1 cellular context compared by ENCODE assay signal in the genomic region with DNA sequence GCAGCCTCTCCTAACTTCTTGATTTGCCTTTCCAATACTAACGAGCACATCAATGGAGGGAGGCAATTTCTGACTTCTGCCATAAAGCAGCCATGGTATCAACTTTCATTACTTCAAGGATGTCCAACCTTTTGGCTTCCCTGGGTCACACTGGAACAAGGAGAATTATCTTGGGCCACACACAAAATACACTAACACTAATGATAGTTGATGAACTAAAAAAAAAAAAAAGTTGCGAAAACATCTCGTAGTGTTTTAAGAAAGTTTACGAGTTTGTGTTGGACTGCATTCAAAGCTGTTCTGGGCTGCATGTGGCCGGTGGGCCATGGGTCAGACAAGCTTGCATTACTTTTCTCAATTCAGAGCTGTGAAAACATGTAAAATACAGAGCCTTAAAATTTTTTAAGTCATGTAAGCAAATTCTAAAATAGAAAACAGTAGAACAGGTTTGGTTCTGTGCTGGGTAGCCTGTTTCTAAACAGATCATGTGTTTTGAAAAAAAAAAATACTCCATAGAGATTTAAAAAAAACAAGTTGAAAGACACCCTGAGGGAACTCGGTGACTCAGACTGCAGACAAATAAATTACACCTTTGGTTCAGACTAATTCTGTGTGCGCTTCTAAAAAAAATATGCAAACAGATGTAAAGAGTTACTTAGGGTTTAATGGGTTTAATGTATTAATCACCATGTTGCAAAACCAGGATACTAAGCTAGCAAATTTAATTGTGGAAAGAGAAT.
A peak's percentile ranks its signal among the peaks of the same experiment; 100 is the strongest.
TF ChIP-seq lines count a peak whose summit lies in the region.

No MANE protein-coding gene starts in this region.

TF ChIP-seq in HEK293, 187 proteins besides CTCF, POLR2A, EP300 and RAD21 (continued from another document):
- TF ChIP-seq, protein P1, sequence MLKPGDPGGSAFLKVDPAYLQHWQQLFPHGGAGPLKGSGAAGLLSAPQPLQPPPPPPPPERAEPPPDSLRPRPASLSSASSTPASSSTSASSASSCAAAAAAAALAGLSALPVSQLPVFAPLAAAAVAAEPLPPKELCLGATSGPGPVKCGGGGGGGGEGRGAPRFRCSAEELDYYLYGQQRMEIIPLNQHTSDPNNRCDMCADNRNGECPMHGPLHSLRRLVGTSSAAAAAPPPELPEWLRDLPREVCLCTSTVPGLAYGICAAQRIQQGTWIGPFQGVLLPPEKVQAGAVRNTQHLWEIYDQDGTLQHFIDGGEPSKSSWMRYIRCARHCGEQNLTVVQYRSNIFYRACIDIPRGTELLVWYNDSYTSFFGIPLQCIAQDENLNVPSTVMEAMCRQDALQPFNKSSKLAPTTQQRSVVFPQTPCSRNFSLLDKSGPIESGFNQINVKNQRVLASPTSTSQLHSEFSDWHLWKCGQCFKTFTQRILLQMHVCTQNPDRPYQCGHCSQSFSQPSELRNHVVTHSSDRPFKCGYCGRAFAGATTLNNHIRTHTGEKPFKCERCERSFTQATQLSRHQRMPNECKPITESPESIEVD (tag by site-specific recombination; IDR thresholded peaks at IDR 0.05), result peak; percentile 93
- TF ChIP-seq GLIS2 (tag by site-specific recombination; IDR thresholded peaks at IDR 0.05) (no peak), ZNF792 (tag by site-specific recombination; IDR thresholded peaks at IDR 0.05) (no peak), ZNF837 (tag by site-specific recombination; IDR thresholded peaks at IDR 0.05) (no peak), ZNF335 (tag by site-specific recombination; conservative IDR thresholded peaks at IDR 0.05) (peak; percentile 26; the same call in 1 of the 2 replicates), YY1 (tag by site-specific recombination; IDR thresholded peaks at IDR 0.05) (peak; percentile 55; the same call in 1 of the 2 replicates), ZBTB21 (tag by site-specific recombination; IDR thresholded peaks at IDR 0.05) (no peak), HOXD13 (CRISPR knock-in tag; IDR thresholded peaks at IDR 0.05; ENCODE audit: borderline replicate concordance) (peak; percentile 95), ZNF664 (tag by site-specific recombination; IDR thresholded peaks at IDR 0.05) (peak; percentile 93; the same call in 1 of the 2 replicates), ZFP69B (tag by site-specific recombination; IDR thresholded peaks at IDR 0.05) (peak; percentile 58; the same call in 1 of the 2 replicates), FEZF1 (tag by site-specific recombination; IDR thresholded peaks at IDR 0.05) (peak; percentile 97), ZNF600 (tag by site-specific recombination; IDR thresholded peaks at IDR 0.05) (peak; percentile 79), ZNF785 (tag by site-specific recombination; IDR thresholded peaks at IDR 0.05) (no peak), BCL11B (tag by site-specific recombination; IDR thresholded peaks at IDR 0.05; ENCODE audit: low read depth) (no peak), ZNF624 (tag by site-specific recombination; IDR thresholded peaks at IDR 0.05) (no peak), ZNF211 (tag by site-specific recombination; IDR thresholded peaks at IDR 0.05; ENCODE audit: low read depth) (no peak), KLF7 (tag by site-specific recombination; IDR thresholded peaks at IDR 0.05; ENCODE audit: borderline replicate concordance) (no peak), ZNF350 (tag by site-specific recombination; IDR thresholded peaks at IDR 0.05) (no peak), TCF7L2 (IDR thresholded peaks at IDR 0.05; ENCODE audit: borderline replicate concordance, low read depth, low read length) (peak; percentile 63; the same call in 1 of the 2 replicates), ZNF621 (tag by site-specific recombination; IDR thresholded peaks at IDR 0.05) (no peak), BCL11A (tag by site-specific recombination; IDR thresholded peaks at IDR 0.05; ENCODE audit: low read depth) (peak; percentile 46; the same call in 1 of the 2 replicates), ZEB2 (tag by site-specific recombination; IDR thresholded peaks at IDR 0.05) (peak; percentile 72; the same call in 1 of the 2 replicates), ZNF311 (tag by site-specific recombination; IDR thresholded peaks at IDR 0.05; ENCODE audit: borderline replicate concordance) (no peak)
- TF ChIP-seq, protein P2, sequence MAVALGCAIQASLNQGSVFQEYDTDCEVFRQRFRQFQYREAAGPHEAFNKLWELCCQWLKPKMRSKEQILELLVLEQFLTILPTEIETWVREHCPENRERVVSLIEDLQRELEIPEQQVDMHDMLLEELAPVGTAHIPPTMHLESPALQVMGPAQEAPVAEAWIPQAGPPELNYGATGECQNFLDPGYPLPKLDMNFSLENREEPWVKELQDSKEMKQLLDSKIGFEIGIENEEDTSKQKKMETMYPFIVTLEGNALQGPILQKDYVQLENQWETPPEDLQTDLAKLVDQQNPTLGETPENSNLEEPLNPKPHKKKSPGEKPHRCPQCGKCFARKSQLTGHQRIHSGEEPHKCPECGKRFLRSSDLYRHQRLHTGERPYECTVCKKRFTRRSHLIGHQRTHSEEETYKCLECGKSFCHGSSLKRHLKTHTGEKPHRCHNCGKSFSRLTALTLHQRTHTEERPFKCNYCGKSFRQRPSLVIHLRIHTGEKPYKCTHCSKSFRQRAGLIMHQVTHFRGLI (tag by site-specific recombination; IDR thresholded peaks at IDR 0.05), result peak; percentile 53; the same call in 1 of the 2 replicates
- TF ChIP-seq, protein P3, sequence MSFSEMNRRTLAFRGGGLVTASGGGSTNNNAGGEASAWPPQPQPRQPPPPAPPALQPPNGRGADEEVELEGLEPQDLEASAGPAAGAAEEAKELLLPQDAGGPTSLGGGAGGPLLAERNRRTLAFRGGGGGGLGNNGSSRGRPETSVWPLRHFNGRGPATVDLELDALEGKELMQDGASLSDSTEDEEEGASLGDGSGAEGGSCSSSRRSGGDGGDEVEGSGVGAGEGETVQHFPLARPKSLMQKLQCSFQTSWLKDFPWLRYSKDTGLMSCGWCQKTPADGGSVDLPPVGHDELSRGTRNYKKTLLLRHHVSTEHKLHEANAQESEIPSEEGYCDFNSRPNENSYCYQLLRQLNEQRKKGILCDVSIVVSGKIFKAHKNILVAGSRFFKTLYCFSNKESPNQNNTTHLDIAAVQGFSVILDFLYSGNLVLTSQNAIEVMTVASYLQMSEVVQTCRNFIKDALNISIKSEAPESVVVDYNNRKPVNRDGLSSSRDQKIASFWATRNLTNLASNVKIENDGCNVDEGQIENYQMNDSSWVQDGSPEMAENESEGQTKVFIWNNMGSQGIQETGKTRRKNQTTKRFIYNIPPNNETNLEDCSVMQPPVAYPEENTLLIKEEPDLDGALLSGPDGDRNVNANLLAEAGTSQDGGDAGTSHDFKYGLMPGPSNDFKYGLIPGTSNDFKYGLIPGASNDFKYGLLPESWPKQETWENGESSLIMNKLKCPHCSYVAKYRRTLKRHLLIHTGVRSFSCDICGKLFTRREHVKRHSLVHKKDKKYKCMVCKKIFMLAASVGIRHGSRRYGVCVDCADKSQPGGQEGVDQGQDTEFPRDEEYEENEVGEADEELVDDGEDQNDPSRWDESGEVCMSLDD (tag by site-specific recombination; IDR thresholded peaks at IDR 0.05), result no peak
- TF ChIP-seq, protein P4, sequence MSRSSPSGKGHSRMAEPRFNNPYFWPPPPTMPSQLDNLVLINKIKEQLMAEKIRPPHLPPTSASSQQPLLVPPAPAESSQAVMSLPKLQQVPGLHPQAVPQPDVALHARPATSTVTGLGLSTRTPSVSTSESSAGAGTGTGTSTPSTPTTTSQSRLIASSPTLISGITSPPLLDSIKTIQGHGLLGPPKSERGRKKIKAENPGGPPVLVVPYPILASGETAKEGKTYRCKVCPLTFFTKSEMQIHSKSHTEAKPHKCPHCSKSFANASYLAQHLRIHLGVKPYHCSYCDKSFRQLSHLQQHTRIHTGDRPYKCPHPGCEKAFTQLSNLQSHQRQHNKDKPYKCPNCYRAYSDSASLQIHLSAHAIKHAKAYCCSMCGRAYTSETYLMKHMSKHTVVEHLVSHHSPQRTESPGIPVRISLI (tag by site-specific recombination; IDR thresholded peaks at IDR 0.05), result peak; percentile 90
- TF ChIP-seq, protein P5, sequence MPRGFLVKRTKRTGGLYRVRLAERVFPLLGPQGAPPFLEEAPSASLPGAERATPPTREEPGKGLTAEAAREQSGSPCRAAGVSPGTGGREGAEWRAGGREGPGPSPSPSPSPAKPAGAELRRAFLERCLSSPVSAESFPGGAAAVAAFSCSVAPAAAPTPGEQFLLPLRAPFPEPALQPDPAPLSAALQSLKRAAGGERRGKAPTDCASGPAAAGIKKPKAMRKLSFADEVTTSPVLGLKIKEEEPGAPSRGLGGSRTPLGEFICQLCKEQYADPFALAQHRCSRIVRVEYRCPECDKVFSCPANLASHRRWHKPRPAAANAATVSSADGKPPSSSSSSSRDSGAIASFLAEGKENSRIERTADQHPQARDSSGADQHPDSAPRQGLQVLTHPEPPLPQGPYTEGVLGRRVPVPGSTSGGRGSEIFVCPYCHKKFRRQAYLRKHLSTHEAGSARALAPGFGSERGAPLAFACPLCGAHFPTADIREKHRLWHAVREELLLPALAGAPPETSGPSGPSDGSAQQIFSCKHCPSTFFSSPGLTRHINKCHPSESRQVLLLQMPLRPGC (tag by site-specific recombination; IDR thresholded peaks at IDR 0.05), result peak; percentile 27; the same call in 1 of the 2 replicates
- TF ChIP-seq, protein P6, sequence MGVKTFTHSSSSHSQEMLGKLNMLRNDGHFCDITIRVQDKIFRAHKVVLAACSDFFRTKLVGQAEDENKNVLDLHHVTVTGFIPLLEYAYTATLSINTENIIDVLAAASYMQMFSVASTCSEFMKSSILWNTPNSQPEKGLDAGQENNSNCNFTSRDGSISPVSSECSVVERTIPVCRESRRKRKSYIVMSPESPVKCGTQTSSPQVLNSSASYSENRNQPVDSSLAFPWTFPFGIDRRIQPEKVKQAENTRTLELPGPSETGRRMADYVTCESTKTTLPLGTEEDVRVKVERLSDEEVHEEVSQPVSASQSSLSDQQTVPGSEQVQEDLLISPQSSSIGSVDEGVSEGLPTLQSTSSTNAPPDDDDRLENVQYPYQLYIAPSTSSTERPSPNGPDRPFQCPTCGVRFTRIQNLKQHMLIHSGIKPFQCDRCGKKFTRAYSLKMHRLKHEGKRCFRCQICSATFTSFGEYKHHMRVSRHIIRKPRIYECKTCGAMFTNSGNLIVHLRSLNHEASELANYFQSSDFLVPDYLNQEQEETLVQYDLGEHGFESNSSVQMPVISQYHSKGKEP (tag by site-specific recombination; IDR thresholded peaks at IDR 0.05), result peak; percentile 40
- TF ChIP-seq, protein P7, sequence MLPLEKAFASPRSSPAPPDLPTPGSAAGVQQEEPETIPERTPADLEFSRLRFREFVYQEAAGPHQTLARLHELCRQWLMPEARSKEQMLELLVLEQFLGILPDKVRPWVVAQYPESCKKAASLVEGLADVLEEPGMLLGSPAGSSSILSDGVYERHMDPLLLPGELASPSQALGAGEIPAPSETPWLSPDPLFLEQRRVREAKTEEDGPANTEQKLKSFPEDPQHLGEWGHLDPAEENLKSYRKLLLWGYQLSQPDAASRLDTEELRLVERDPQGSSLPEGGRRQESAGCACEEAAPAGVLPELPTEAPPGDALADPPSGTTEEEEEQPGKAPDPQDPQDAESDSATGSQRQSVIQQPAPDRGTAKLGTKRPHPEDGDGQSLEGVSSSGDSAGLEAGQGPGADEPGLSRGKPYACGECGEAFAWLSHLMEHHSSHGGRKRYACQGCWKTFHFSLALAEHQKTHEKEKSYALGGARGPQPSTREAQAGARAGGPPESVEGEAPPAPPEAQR (tag by site-specific recombination; IDR thresholded peaks at IDR 0.05), result no peak
- TF ChIP-seq, protein P8, sequence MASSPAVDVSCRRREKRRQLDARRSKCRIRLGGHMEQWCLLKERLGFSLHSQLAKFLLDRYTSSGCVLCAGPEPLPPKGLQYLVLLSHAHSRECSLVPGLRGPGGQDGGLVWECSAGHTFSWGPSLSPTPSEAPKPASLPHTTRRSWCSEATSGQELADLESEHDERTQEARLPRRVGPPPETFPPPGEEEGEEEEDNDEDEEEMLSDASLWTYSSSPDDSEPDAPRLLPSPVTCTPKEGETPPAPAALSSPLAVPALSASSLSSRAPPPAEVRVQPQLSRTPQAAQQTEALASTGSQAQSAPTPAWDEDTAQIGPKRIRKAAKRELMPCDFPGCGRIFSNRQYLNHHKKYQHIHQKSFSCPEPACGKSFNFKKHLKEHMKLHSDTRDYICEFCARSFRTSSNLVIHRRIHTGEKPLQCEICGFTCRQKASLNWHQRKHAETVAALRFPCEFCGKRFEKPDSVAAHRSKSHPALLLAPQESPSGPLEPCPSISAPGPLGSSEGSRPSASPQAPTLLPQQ (tag by site-specific recombination; IDR thresholded peaks at IDR 0.05), result no peak; the same call in 1 of the 2 replicates
- TF ChIP-seq, protein P9, sequence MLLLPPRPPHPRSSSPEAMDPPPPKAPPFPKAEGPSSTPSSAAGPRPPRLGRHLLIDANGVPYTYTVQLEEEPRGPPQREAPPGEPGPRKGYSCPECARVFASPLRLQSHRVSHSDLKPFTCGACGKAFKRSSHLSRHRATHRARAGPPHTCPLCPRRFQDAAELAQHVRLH (tag by site-specific recombination; IDR thresholded peaks at IDR 0.05), result 0 out of 2 replicates have a peak, but pooled peaks have one; percentile 38
TF ChIP-seq in HEK293: peak in this region for 42.
